1 cellular context compared by ENCODE assay signal in the genomic region with DNA sequence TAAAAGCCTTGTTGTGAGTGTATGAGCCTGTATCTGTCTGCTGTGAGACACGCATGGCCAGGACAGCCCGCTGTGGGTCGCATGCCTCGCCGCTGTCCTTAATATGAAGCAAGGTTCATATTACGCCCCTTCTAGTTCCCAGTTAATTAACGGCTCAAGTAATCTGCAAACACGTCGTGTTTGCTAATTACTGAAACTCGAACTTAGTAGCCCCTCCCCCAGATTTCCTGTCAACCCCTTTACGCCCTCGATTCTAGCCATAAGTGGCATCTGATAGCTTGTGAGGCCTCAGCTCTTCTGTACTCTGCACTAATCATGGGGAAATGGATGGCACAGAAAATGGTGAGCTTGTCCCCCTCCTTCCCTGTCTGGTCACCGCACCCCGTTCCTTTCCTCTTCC.
TF ChIP-seq lines count a peak whose summit lies in the region.

No MANE protein-coding gene starts in this region.

TF ChIP-seq in HepG2, 621 proteins besides CTCF, POLR2A, EP300 and RAD21:
- TF ChIP-seq AGO1 (IDR thresholded peaks at IDR 0.05; ENCODE audit: low read depth, low read length, poor library complexity, severe bottlenecking), result no peak
- TF ChIP-seq, protein P1, sequence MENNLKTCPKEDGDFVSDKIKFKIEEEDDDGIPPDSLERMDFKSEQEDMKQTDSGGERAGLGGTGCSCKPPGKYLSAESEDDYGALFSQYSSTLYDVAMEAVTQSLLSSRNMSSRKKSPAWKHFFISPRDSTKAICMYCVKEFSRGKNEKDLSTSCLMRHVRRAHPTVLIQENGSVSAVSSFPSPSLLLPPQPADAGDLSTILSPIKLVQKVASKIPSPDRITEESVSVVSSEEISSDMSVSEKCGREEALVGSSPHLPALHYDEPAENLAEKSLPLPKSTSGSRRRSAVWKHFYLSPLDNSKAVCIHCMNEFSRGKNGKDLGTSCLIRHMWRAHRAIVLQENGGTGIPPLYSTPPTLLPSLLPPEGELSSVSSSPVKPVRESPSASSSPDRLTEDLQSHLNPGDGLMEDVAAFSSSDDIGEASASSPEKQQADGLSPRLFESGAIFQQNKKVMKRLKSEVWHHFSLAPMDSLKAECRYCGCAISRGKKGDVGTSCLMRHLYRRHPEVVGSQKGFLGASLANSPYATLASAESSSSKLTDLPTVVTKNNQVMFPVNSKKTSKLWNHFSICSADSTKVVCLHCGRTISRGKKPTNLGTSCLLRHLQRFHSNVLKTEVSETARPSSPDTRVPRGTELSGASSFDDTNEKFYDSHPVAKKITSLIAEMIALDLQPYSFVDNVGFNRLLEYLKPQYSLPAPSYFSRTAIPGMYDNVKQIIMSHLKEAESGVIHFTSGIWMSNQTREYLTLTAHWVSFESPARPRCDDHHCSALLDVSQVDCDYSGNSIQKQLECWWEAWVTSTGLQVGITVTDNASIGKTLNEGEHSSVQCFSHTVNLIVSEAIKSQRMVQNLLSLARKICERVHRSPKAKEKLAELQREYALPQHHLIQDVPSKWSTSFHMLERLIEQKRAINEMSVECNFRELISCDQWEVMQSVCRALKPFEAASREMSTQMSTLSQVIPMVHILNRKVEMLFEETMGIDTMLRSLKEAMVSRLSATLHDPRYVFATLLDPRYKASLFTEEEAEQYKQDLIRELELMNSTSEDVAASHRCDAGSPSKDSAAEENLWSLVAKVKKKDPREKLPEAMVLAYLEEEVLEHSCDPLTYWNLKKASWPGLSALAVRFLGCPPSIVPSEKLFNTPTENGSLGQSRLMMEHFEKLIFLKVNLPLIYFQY (CRISPR knock-in tag; IDR thresholded peaks at IDR 0.05; ENCODE audit: borderline replicate concordance), result no peak
- no peak for TF ChIP-seq KDM4B (CRISPR knock-in tag; IDR thresholded peaks at IDR 0.05)
- no peak for TF ChIP-seq ARID2 (CRISPR knock-in tag; IDR thresholded peaks at IDR 0.05; ENCODE audit: borderline replicate concordance)
- no peak for TF ChIP-seq SALL1 (CRISPR knock-in tag; IDR thresholded peaks at IDR 0.05)
- no peak for TF ChIP-seq HOXD1 (CRISPR knock-in tag; IDR thresholded peaks at IDR 0.05)
- TF ChIP-seq, protein P2, sequence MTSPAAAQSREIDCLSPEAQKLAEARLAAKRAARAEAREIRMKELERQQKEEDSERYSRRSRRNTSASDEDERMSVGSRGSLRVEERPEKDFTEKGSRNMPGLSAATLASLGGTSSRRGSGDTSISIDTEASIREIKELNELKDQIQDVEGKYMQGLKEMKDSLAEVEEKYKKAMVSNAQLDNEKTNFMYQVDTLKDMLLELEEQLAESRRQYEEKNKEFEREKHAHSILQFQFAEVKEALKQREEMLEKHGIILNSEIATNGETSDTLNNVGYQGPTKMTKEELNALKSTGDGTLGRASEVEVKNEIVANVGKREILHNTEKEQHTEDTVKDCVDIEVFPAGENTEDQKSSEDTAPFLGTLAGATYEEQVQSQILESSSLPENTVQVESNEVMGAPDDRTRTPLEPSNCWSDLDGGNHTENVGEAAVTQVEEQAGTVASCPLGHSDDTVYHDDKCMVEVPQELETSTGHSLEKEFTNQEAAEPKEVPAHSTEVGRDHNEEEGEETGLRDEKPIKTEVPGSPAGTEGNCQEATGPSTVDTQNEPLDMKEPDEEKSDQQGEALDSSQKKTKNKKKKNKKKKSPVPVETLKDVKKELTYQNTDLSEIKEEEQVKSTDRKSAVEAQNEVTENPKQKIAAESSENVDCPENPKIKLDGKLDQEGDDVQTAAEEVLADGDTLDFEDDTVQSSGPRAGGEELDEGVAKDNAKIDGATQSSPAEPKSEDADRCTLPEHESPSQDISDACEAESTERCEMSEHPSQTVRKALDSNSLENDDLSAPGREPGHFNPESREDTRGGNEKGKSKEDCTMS (CRISPR knock-in tag; conservative IDR thresholded peaks at IDR 0.05), result no peak
- TF ChIP-seq POGZ (CRISPR knock-in tag; IDR thresholded peaks at IDR 0.05), result no peak
- no peak for TF ChIP-seq FOXA3 (CRISPR knock-in tag; IDR thresholded peaks at IDR 0.05)
- no peak for TF ChIP-seq NPAS2 (CRISPR knock-in tag; IDR thresholded peaks at IDR 0.05; ENCODE audit: borderline replicate concordance)
TF ChIP-seq in HepG2: peak in this region for 0.
